In genomic region chr9:77594963-77595362, GRCh38 we compare ENCODE assay signal across 16 cellular contexts. TPM values are rescaled to one million over a fixed set of nuclear protein-coding genes. Genes with fewer than 3 reads are reported as not detected.
A peak's percentile ranks its signal among the peaks of the same experiment; 100 is the strongest.
DNase-seq lines count a peak whose midpoint lies in the region; ATAC-seq and TF ChIP-seq lines count a peak whose summit lies in the region.
"Had no signal": no experiment of that assay in that cellular context is flagged by ENCODE, and none has a peak within 500 bp of the region (broad histone marks: within the 10 kb centered on the region; RNA-seq: fewer than 3 reads in every experiment).

No MANE protein-coding gene starts in this region.

- peak overlapping the region; percentile 59 for H3K56ac ChIP-seq in mesendoderm (ENCODE audit: low read length)

- H2BK5ac ChIP-seq in mesendoderm (ENCODE audit: low read length): peak overlapping the region; percentile 72

- no peak overlapping the region for H3K9ac ChIP-seq in Loucy (ENCODE audit: low read depth, low read length, poor library complexity, severe bottlenecking)
- peak overlapping the region; percentile 1 for H3K9ac ChIP-seq in mesendoderm (ENCODE audit: low read length)
- H3K9ac ChIP-seq: BLaER1, GM23248 had no signal

- no peak overlapping the region for H2BK15ac ChIP-seq in mesendoderm (replicated peaks; ENCODE audit: low read depth)

- TF ChIP-seq POLR2A in upper lobe of left lung (IDR thresholded peaks at IDR 0.05): no peak

- peak overlapping the region; percentile 51 for H2BK120ac ChIP-seq in mesendoderm (ENCODE audit: low read depth, low read length)

- no peaks in the 10 kb centered on the region for H3F3A ChIP-seq in Loucy (ENCODE audit: low read depth)

- WGBS in mesendoderm (ENCODE audit: extremely low coverage, insufficient coverage, low lambda C conversion rate): no CpG with 5 or more reads among the region's 3 CpGs
- WGBS in upper lobe of left lung, 2 donors: 54 to 56% methylated on average over 3 of the region's 3 CpGs
- WGBS in hepatocyte (ENCODE audit: low lambda C conversion rate, missing lambda C conversion rate): 96% methylated on average over 3 of the region's 3 CpGs

- intact Hi-C loops in left ventricle myocardium inferior (cut with micrococcal nuclease) (loop anchor here (5.0 to 10.0 kb wide), 2 partner anchors 50 to 78 kb away; partner anchors contain the start of gene GNA14), cardiac septum (cut with DNase I) (no loop called here)

- H2AFZ ChIP-seq in Loucy (ENCODE audit: low read length) (no peak overlapping the region), hepatocyte (no peak overlapping the region)
- H2AFZ ChIP-seq: GM23248 had no signal

- H3K27me3 ChIP-seq in left ventricle myocardium inferior (ENCODE audit: low read depth) (no peaks in the 10 kb centered on the region), Loucy (ENCODE audit: insufficient read depth, low read length, poor library complexity, severe bottlenecking) (no peaks in the 10 kb centered on the region), mesendoderm (ENCODE audit: insufficient read depth, low read length, poor library complexity) (no peaks in the 10 kb centered on the region), upper lobe of left lung (no peaks in the 10 kb centered on the region), hepatocyte (no peaks in the 10 kb centered on the region)
- H3K27me3 ChIP-seq: BLaER1, MG63 had no signal

- H3K18ac ChIP-seq in mesendoderm (ENCODE audit: low read length): peak overlapping the region; percentile 77

- TF ChIP-seq EP300 in upper lobe of left lung (IDR thresholded peaks at IDR 0.05): no peak

- H3K4me3 ChIP-seq in left ventricle myocardium inferior: no peak overlapping the region
- peak overlapping the region; percentile 13 for H3K4me3 ChIP-seq in Loucy (ENCODE audit: low read length, poor library complexity, severe bottlenecking)
- no peak overlapping the region for H3K4me3 ChIP-seq in mesendoderm (ENCODE audit: low read length)
- H3K4me3 ChIP-seq in upper lobe of left lung: no peak overlapping the region
- no peak overlapping the region for H3K4me3 ChIP-seq in hepatocyte
- H3K4me3 ChIP-seq: BLaER1, GM23248, MG63 had no signal

- no peaks in the 10 kb centered on the region for H3K9me2 ChIP-seq in Loucy (replicated peaks; ENCODE audit: low read depth, low read length)
- H3K9me2 ChIP-seq in hepatocyte (replicated peaks; ENCODE audit: insufficient read depth): no peaks in the 10 kb centered on the region

- H3K4ac ChIP-seq in mesendoderm (ENCODE audit: low read depth, low read length): no peak overlapping the region

- peak overlapping the region; percentile 63 for H3K4me2 ChIP-seq in Loucy (ENCODE audit: low read depth, low read length, poor library complexity, severe bottlenecking)
- H3K4me2 ChIP-seq in mesendoderm (ENCODE audit: low read length): no peak overlapping the region
- no peak overlapping the region for H3K4me2 ChIP-seq in hepatocyte
- H3K4me2 ChIP-seq: BLaER1 had no signal

- H3K4me1 ChIP-seq in left ventricle myocardium inferior (peaks cover 57% of the 10 kb centered on the region), Loucy (ENCODE audit: insufficient read depth, low read length, poor library complexity, severe bottlenecking) (peaks cover 31% of the 10 kb centered on the region), mesendoderm (ENCODE audit: control insufficient read depth, low read depth, low read length) (peaks cover 16% of the 10 kb centered on the region), upper lobe of left lung (peaks cover 34 to 50% (median 45%) of the 10 kb centered on the region in 4 donors), hepatocyte (ENCODE audit: insufficient read depth) (peaks cover 2% of the 10 kb centered on the region)
- H3K4me1 ChIP-seq: BLaER1 had no signal

- H3K79me2 ChIP-seq in Loucy (ENCODE audit: insufficient read depth, low read length) (no peaks in the 10 kb centered on the region), mesendoderm (ENCODE audit: control insufficient read depth, insufficient read depth, low read length) (no peaks in the 10 kb centered on the region), hepatocyte (no peaks in the 10 kb centered on the region)

- ATAC-seq in upper lobe of left lung (ENCODE audit: low FRiP score in 2 of 2): no peak
- ATAC-seq: HCT116 had no signal

- H3K27ac ChIP-seq in left ventricle myocardium inferior (replicated peaks) (peak overlapping the region; percentile 77), mesendoderm (ENCODE audit: low read depth, low read length) (peak overlapping the region; percentile 55), upper lobe of left lung (peak overlapping the region in 3 of 4 donors; percentile 13 to 67 (median 26)), hepatocyte (no peak overlapping the region)
- H3K27ac ChIP-seq: BLaER1, GM23248 had no signal

- H3K23ac ChIP-seq in mesendoderm (ENCODE audit: low read length): no peak overlapping the region

- no peaks in the 10 kb centered on the region for H3K79me1 ChIP-seq in mesendoderm (ENCODE audit: low read length)

- H4K20me1 ChIP-seq in Loucy (ENCODE audit: insufficient read depth, low read length, poor library complexity, severe bottlenecking): no peaks in the 10 kb centered on the region
- H4K20me1 ChIP-seq in hepatocyte (ENCODE audit: insufficient read depth, poor library complexity, severe bottlenecking): no peaks in the 10 kb centered on the region
- H4K20me1 ChIP-seq: BLaER1 had no signal

- no peak for DNase-seq in left ventricle myocardium inferior
- DNase-seq in cardiac septum (ENCODE audit: low spot score): no peak
- no peak for DNase-seq in mesendoderm
- DNase-seq in upper lobe of left lung: no peak
- DNase-seq in stimulated activated CD4-positive, alpha-beta T cell treated with anti-CD3 and anti-CD28 coated beads, Interleukin-4, amount 100 ng/mL, for 4 hours: no peak
- DNase-seq in hepatocyte (ENCODE audit: low spot score): no peak
- no peak for DNase-seq in NCI-H1694 treated with DMSO at 0.1 percent for 48 hours (lab: John Stamatoyannopoulos, UW)
- DNase-seq: CD4-positive, alpha-beta T cell; COR-L47; GM23248; MG63; NCI-H446 treated with DMSO at 0.1 percent for 48 hours; NCI-H526 treated with DMSO at 0.1 percent for 48 hours had no signal

- no peak overlapping the region for H4K5ac ChIP-seq in mesendoderm (ENCODE audit: low read length)

- peak overlapping the region; percentile 95 for H2AK5ac ChIP-seq in mesendoderm (ENCODE audit: low read length)

- TF ChIP-seq CTCF in left ventricle myocardium inferior (IDR thresholded peaks at IDR 0.05; ENCODE audit: borderline replicate concordance) (no peak), Loucy (conservative IDR thresholded peaks at IDR 0.05; ENCODE audit: low read length) (no peak), upper lobe of left lung (IDR thresholded peaks at IDR 0.05) (no peak), hepatocyte (IDR thresholded peaks at IDR 0.05; ENCODE audit: poor library complexity) (no peak)

- H4K8ac ChIP-seq in mesendoderm (ENCODE audit: low read depth, low read length): peak overlapping the region; percentile 7

- no peaks in the 10 kb centered on the region for H3K36me3 ChIP-seq in left ventricle myocardium inferior
- no peaks in the 10 kb centered on the region for H3K36me3 ChIP-seq in Loucy (ENCODE audit: insufficient read depth, low read length)
- H3K36me3 ChIP-seq in mesendoderm (ENCODE audit: control insufficient read depth, insufficient read depth, low read length): no peaks in the 10 kb centered on the region
- H3K36me3 ChIP-seq in upper lobe of left lung: no peaks in the 10 kb centered on the region
- H3K36me3 ChIP-seq in hepatocyte (replicated peaks; ENCODE audit: insufficient read depth, low read depth): no peaks in the 10 kb centered on the region
- H3K36me3 ChIP-seq: BLaER1, MG63 had no signal

- no peaks in the 10 kb centered on the region for H3K9me3 ChIP-seq in left ventricle myocardium inferior (replicated peaks)
- H3K9me3 ChIP-seq in Loucy (ENCODE audit: insufficient read depth, low read depth, low read length): no peaks in the 10 kb centered on the region
- H3K9me3 ChIP-seq in upper lobe of left lung: no peaks in the 10 kb centered on the region
- H3K9me3 ChIP-seq in hepatocyte (ENCODE audit: low read depth): no peaks in the 10 kb centered on the region
- H3K9me3 ChIP-seq: BLaER1, MG63 had no signal

RNA-seq across cellular contexts. Expression of gene GNA14, which starts 53.2 kb away (rescaled TPM):
- total RNA-seq in left ventricle myocardium inferior: 2.2 TPM
- 2.7 TPM for total RNA-seq in cardiac septum
- 8.6 TPM for polyA plus RNA-seq in mesendoderm (2013, experiment 1 of 2)
- polyA plus RNA-seq in mesendoderm (2013, experiment 2 of 2): 9.3 TPM
- total RNA-seq in upper lobe of left lung: 10 to 100 TPM in 5 of 6 donors, 1 to 10 TPM in 1; 6.0 to 28.3 (median 14.9) TPM
- total RNA-seq in hepatocyte: 1.5 and 3.1 TPM in 2 replicates
- polyA plus RNA-seq in hepatocyte: 1.2 and 3.1 TPM in 2 replicates
- total RNA-seq: CD4-positive, alpha-beta T cell had no signal
